ENCODE assay signal across 1 cellular context in genomic region chr6:106560966-106561740, GRCh38.
TF ChIP-seq lines count a peak whose summit lies in the region.

No MANE protein-coding gene starts in this region.

TF ChIP-seq in WTC11, 78 proteins besides CTCF, POLR2A, EP300 and RAD21 (continued from another document):
- TF ChIP-seq AR (CRISPR knock-in tag; IDR thresholded peaks at IDR 0.05) (no peak), CREM (CRISPR knock-in tag; IDR thresholded peaks at IDR 0.05) (no peak), MAX (CRISPR knock-in tag; IDR thresholded peaks at IDR 0.05) (no peak), SMAD4 (CRISPR knock-in tag; IDR thresholded peaks at IDR 0.05) (no peak), E2F5 (CRISPR knock-in tag; IDR thresholded peaks at IDR 0.05) (no peak), CBFB (CRISPR knock-in tag; IDR thresholded peaks at IDR 0.05; ENCODE audit: low read depth) (no peak), FOXK1 (CRISPR knock-in tag; IDR thresholded peaks at IDR 0.05) (no peak), SMAD3 (CRISPR knock-in tag; IDR thresholded peaks at IDR 0.05; ENCODE audit: borderline replicate concordance) (no peak), ESRRA (CRISPR knock-in tag; IDR thresholded peaks at IDR 0.05; ENCODE audit: borderline replicate concordance) (no peak), ATF1 (CRISPR knock-in tag; IDR thresholded peaks at IDR 0.05) (no peak), ZNF263 (CRISPR knock-in tag; IDR thresholded peaks at IDR 0.05; ENCODE audit: low read depth) (no peak)
